Comparison of ENCODE assay signal across 10 cellular contexts in genomic region chr12:112160611-112161010, GRCh38.
"Had no signal": no experiment of that assay in that cellular context is flagged by ENCODE, and none has a peak within 500 bp of the region (broad histone marks: within the 10 kb centered on the region; RNA-seq: fewer than 3 reads in every experiment).

No MANE protein-coding gene starts in this region.

- H3K27me3 ChIP-seq: foreskin keratinocyte, tibial nerve had no signal

- DNase-seq: activated CD4-positive, alpha-beta memory T cell treated with anti-CD3 and anti-CD28 coated beads, Interleukin-2, amount 10 ng/mL, durations not matched to agents 7 days and 5 days; activated naive CD8-positive, alpha-beta T cell treated with anti-CD3 and anti-CD28 coated beads, Interleukin-2, amount 10 ng/mL, durations not matched to agents 7 days and 5 days; anterior cingulate cortex; foreskin keratinocyte; left ventricle myocardium inferior; mesendoderm; retina; small intestine had no signal

- H3K27me3 Mint-ChIP-seq: activated CD4-positive, alpha-beta memory T cell treated with anti-CD3 and anti-CD28 coated beads, Interleukin-2, amount 10 ng/mL, durations not matched to agents 7 days and 5 days; activated naive CD8-positive, alpha-beta T cell treated with anti-CD3 and anti-CD28 coated beads, Interleukin-2, amount 10 ng/mL, durations not matched to agents 7 days and 5 days had no signal

- H3K27ac Mint-ChIP-seq: activated CD4-positive, alpha-beta memory T cell treated with anti-CD3 and anti-CD28 coated beads, Interleukin-2, amount 10 ng/mL, durations not matched to agents 7 days and 5 days had no signal

- ATAC-seq: foreskin keratinocyte had no signal

- H3K4me3 ChIP-seq: left ventricle myocardium inferior, tibial nerve had no signal

- H3K79me2 ChIP-seq: parathyroid adenoma had no signal

- H3K9ac ChIP-seq: parathyroid adenoma had no signal

- H3K4me1 ChIP-seq: foreskin keratinocyte, left ventricle myocardium inferior, parathyroid adenoma, tibial nerve had no signal

- H2AFZ ChIP-seq: parathyroid adenoma had no signal

- H3K27ac ChIP-seq: foreskin keratinocyte, left ventricle myocardium inferior, parathyroid adenoma, tibial nerve had no signal

- H3K4me3 Mint-ChIP-seq: activated CD4-positive, alpha-beta memory T cell treated with anti-CD3 and anti-CD28 coated beads, Interleukin-2, amount 10 ng/mL, durations not matched to agents 7 days and 5 days; activated naive CD8-positive, alpha-beta T cell treated with anti-CD3 and anti-CD28 coated beads, Interleukin-2, amount 10 ng/mL, durations not matched to agents 7 days and 5 days had no signal
